Comparison of ENCODE assay signal across 2 cellular contexts in genomic region chr3:32675164-32675563, GRCh38.
TF ChIP-seq lines count a peak whose summit lies in the region.

No MANE protein-coding gene starts in this region.

TF ChIP-seq in GM23338, 12 proteins besides CTCF, POLR2A, EP300 and RAD21:
- no peak for TF ChIP-seq ZNF331 (CRISPR knock-in tag; IDR thresholded peaks at IDR 0.05; ENCODE audit: low read depth)
- no peak for TF ChIP-seq NANOG (IDR thresholded peaks at IDR 0.05; ENCODE audit: borderline replicate concordance)
- no peak for TF ChIP-seq REST (IDR thresholded peaks at IDR 0.05; ENCODE audit: unreplicated experiment)
- TF ChIP-seq POLR2AphosphoS5 (IDR thresholded peaks at IDR 0.05; ENCODE audit: low read depth) = no peak
- TF ChIP-seq EZH2phosphoT487 (IDR thresholded peaks at IDR 0.05; ENCODE audit: unreplicated experiment) = no peak
- no peak for TF ChIP-seq EZH2 (IDR thresholded peaks at IDR 0.05; ENCODE audit: low read depth, unreplicated experiment)
- no peak for TF ChIP-seq JUNB (IDR thresholded peaks at IDR 0.05; ENCODE audit: unreplicated experiment)
- TF ChIP-seq STAT1 (IDR thresholded peaks at IDR 0.05; ENCODE audit: unreplicated experiment) = no peak
- TF ChIP-seq, protein P1, sequence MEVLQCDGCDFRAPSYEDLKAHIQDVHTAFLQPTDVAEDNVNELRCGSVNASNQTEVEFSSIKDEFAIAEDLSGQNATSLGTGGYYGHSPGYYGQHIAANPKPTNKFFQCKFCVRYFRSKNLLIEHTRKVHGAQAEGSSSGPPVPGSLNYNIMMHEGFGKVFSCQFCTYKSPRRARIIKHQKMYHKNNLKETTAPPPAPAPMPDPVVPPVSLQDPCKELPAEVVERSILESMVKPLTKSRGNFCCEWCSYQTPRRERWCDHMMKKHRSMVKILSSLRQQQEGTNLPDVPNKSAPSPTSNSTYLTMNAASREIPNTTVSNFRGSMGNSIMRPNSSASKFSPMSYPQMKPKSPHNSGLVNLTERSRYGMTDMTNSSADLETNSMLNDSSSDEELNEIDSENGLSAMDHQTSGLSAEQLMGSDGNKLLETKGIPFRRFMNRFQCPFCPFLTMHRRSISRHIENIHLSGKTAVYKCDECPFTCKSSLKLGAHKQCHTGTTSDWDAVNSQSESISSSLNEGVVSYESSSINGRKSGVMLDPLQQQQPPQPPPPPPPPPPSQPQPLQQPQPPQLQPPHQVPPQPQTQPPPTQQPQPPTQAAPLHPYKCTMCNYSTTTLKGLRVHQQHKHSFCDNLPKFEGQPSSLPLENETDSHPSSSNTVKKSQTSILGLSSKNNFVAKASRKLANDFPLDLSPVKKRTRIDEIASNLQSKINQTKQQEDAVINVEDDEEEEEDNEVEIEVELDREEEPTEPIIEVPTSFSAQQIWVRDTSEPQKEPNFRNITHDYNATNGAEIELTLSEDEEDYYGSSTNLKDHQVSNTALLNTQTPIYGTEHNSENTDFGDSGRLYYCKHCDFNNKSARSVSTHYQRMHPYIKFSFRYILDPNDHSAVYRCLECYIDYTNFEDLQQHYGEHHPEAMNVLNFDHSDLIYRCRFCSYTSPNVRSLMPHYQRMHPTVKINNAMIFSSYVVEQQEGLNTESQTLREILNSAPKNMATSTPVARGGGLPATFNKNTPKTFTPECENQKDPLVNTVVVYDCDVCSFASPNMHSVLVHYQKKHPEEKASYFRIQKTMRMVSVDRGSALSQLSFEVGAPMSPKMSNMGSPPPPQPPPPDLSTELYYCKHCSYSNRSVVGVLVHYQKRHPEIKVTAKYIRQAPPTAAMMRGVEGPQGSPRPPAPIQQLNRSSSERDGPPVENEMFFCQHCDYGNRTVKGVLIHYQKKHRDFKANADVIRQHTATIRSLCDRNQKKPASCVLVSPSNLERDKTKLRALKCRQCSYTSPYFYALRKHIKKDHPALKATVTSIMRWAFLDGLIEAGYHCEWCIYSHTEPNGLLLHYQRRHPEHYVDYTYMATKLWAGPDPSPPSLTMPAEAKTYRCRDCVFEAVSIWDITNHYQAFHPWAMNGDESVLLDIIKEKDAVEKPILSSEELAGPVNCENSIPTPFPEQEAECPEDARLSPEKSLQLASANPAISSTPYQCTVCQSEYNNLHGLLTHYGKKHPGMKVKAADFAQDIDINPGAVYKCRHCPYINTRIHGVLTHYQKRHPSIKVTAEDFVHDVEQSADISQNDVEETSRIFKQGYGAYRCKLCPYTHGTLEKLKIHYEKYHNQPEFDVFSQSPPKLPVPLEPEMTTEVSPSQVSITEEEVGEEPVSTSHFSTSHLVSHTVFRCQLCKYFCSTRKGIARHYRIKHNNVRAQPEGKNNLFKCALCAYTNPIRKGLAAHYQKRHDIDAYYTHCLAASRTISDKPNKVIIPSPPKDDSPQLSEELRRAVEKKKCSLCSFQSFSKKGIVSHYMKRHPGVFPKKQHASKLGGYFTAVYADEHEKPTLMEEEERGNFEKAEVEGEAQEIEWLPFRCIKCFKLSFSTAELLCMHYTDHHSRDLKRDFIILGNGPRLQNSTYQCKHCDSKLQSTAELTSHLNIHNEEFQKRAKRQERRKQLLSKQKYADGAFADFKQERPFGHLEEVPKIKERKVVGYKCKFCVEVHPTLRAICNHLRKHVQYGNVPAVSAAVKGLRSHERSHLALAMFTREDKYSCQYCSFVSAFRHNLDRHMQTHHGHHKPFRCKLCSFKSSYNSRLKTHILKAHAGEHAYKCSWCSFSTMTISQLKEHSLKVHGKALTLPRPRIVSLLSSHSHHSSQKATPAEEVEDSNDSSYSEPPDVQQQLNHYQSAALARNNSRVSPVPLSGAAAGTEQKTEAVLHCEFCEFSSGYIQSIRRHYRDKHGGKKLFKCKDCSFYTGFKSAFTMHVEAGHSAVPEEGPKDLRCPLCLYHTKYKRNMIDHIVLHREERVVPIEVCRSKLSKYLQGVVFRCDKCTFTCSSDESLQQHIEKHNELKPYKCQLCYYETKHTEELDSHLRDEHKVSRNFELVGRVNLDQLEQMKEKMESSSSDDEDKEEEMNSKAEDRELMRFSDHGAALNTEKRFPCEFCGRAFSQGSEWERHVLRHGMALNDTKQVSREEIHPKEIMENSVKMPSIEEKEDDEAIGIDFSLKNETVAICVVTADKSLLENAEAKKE (CRISPR knock-in tag; IDR thresholded peaks at IDR 0.05) = no peak
- no peak for TF ChIP-seq ETS1 (IDR thresholded peaks at IDR 0.05)
- no peak for TF ChIP-seq CREB1 (CRISPR knock-in tag; IDR thresholded peaks at IDR 0.05; ENCODE audit: low read depth)
- TF ChIP-seq ZNF114 (CRISPR knock-in tag; IDR thresholded peaks at IDR 0.05) = no peak

TF ChIP-seq in H1, 55 proteins besides CTCF, POLR2A, EP300 and RAD21:
- TF ChIP-seq RFX5 (IDR thresholded peaks at IDR 0.05; ENCODE audit: borderline replicate concordance, low read depth, low read length) = no peak
- no peak for TF ChIP-seq ATF3 (IDR thresholded peaks at IDR 0.05; ENCODE audit: insufficient read depth, low read depth, low read length)
- TF ChIP-seq CBX5 (IDR thresholded peaks at IDR 0.05; ENCODE audit: low read depth, low read length) = no peak
- no peak for TF ChIP-seq EGR1 (IDR thresholded peaks at IDR 0.05; ENCODE audit: borderline replicate concordance, low read depth, low read length)
- no peak for TF ChIP-seq PHF8 (conservative IDR thresholded peaks at IDR 0.05; ENCODE audit: low read depth, low read length)
- no peak for TF ChIP-seq KDM5A (IDR thresholded peaks at IDR 0.05; ENCODE audit: low read length)
